Comparison of ENCODE assay signal across 8 cellular contexts in the genomic region with DNA sequence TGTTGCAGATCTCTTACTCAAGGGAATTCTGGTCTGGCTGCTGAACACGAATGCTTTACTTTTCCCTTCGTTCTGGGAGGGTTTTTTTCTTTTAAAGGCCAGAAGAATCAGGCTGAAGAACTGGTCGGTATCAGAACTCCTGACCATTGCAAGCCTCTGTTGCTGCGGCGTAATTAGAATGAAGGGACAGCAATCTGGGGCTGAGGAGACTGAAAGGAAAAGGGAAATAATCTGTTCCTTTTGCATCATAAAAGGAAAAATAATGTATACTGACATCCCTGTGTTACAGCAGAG. TPM values are rescaled to one million over a fixed set of nuclear protein-coding genes. Genes with fewer than 3 reads are reported as not detected.
DNase-seq lines count a peak whose midpoint lies in the region; ATAC-seq and TF ChIP-seq lines count a peak whose summit lies in the region.

No MANE protein-coding gene starts in this region.

- H3K27me3 ChIP-seq in brain microvascular endothelial cell (replicated peaks) (no peaks in the 10 kb centered on the region), lower lobe of right lung (ENCODE audit: low read depth) (no peaks in the 10 kb centered on the region), upper lobe of right lung (no peaks in the 10 kb centered on the region)

- H3K4me1 ChIP-seq in lower lobe of right lung (peaks cover 17% of the 10 kb centered on the region), upper lobe of right lung (peaks cover 6% of the 10 kb centered on the region)

- in situ Hi-C loops in brain microvascular endothelial cell (cut with HindIII; ENCODE audit: low pct_ligation_motif_present, low sequenced_read_pairs), result no loop called here

- TF ChIP-seq CTCF in brain microvascular endothelial cell (IDR thresholded peaks at IDR 0.05; ENCODE audit: low read depth, low read length, missing control alignments) (no peak), lower lobe of right lung (IDR thresholded peaks at IDR 0.05) (no peak), upper lobe of right lung (IDR thresholded peaks at IDR 0.05) (no peak)

- no peaks in the 10 kb centered on the region for H3K9me3 ChIP-seq in lower lobe of right lung
- H3K9me3 ChIP-seq in upper lobe of right lung, result no peaks in the 10 kb centered on the region

- H3K36me3 ChIP-seq in brain microvascular endothelial cell (replicated peaks) (no peaks in the 10 kb centered on the region), lower lobe of right lung (no peaks in the 10 kb centered on the region), upper lobe of right lung (no peaks in the 10 kb centered on the region)

- ATAC-seq in Right ventricle myocardium superior (ENCODE audit: poor library complexity) (peak; percentile 7), lower lobe of right lung (peak in 1 of 2 donors; percentile 9), upper lobe of right lung (no peak)

- DNase-seq in Right ventricle myocardium superior, result no peak
- no peak for DNase-seq in cardiac septum (ENCODE audit: low spot score)
- DNase-seq in brain microvascular endothelial cell, result peak; percentile 27
- no peak for DNase-seq in lower lobe of right lung
- no peak for DNase-seq in upper lobe of right lung
- no peak for DNase-seq in HT-29 (ENCODE audit: low spot score)
- DNase-seq in posterior cingulate gyrus, result no peak
- no peak for DNase-seq in NCI-H345 treated with DMSO at 0.1 percent for 48 hours (lab: John Stamatoyannopoulos, UW; ENCODE audit: unreplicated experiment)

- H3K27ac ChIP-seq in brain microvascular endothelial cell (peak overlapping the region; percentile 30), lower lobe of right lung (peak overlapping the region; percentile 92), upper lobe of right lung (peak overlapping the region; percentile 88)

- intact Hi-C loops in Right ventricle myocardium superior (cut with DNase I) (no loop called here), cardiac septum (cut with DNase I) (no loop called here), lower lobe of right lung (cut with DNase I) (no loop called here), upper lobe of right lung (cut with DNase I) (no loop called here), posterior cingulate gyrus (cut with DNase I) (loop anchor here (2.0 kb wide), 1 partner anchor 44 kb away; no protein-coding TSS in a partner anchor)

- H3K4me3 ChIP-seq in brain microvascular endothelial cell (ENCODE audit: low read depth, low read length) (peak overlapping the region; percentile 91), lower lobe of right lung (peak overlapping the region; percentile 87), upper lobe of right lung (peak overlapping the region; percentile 84)

RNA-seq across cellular contexts. Expression of gene SC5D, which starts 0.7 kb away (rescaled TPM):
- total RNA-seq in Right ventricle myocardium superior, result 18.0 TPM
- 20.6 TPM for total RNA-seq in cardiac septum
- 56.0 TPM for total RNA-seq in lower lobe of right lung
- 64.8 TPM for total RNA-seq in upper lobe of right lung
- total RNA-seq in HT-29 (2014; rRNA removed; shearing (Covaris generic)), result 26.3 and 30.0 TPM in 2 replicates

Comparison
In these comparisons a context has a peak if more than half of its experiments do, and no peak if none do; other contexts are left out.
1. H3K27ac ChIP-seq: peak in every context shown above with its lines; median percentile 92 in lower lobe of right lung; 88 in upper lobe of right lung; 30 in brain microvascular endothelial cell.